In genomic region chr17:29342148-29342765, GRCh38 we compare ENCODE assay signal across 13 cellular contexts.
"Had no signal": no experiment of that assay in that cellular context is flagged by ENCODE, and none has a peak within 500 bp of the region (broad histone marks: within the 10 kb centered on the region; RNA-seq: fewer than 3 reads in every experiment).

No MANE protein-coding gene starts in this region.

- ATAC-seq: gastroesophageal sphincter, sciatic nerve had no signal

- H3K9me3 Mint-ChIP-seq: neural crest cell had no signal

- H3K4me3 Mint-ChIP-seq: activated naive CD8-positive, alpha-beta T cell; neural crest cell had no signal

- DNase-seq: activated CD4-positive, alpha-beta T cell treated with anti-CD3 and anti-CD28 coated beads, Interleukin-2, amount 50 U/mL, for 1 hour; activated CD8-positive, alpha-beta memory T cell treated with anti-CD3 and anti-CD28 coated beads for 24 hours; activated gamma-delta T cell treated with Interleukin-2 at 50 U/mL for 16 hours; amniotic stem cell; caudate nucleus; hippocampal formation; kidney glomerular epithelial cell; midbrain; spleen had no signal

- H3K27ac Mint-ChIP-seq: activated naive CD8-positive, alpha-beta T cell had no signal

- H3K4me1 Mint-ChIP-seq: neural crest cell had no signal
